ENCODE assay signal across 11 cellular contexts in the genomic region with DNA sequence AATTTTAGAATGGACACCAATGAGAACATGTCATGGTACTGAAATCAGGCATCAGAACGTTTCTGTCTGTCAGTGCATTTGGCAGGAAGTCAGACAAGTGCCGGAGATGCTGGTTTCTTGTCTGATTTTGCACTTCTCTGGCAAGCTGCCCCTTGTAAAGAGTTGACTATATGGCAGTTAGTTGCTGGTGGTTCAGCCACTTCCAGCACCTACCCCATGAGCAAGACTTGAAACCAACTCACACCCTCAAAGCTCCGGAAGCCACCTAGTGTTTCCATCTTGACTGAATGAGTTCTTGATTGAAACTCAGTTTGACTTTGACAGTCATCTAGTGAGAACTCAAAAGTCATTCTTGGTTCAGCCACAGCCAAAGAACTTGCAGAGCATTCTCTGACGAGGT.
DNase-seq lines count a peak whose midpoint lies in the region; ATAC-seq and TF ChIP-seq lines count a peak whose summit lies in the region.
"Had no signal": no experiment of that assay in that cellular context is flagged by ENCODE, and none has a peak within 500 bp of the region (broad histone marks: within the 10 kb centered on the region; RNA-seq: fewer than 3 reads in every experiment).

No MANE protein-coding gene starts in this region.

- no peaks in the 10 kb centered on the region for H3K27me3 Mint-ChIP-seq in T-helper 17 cell

- TF ChIP-seq CTCF in left lung (IDR thresholded peaks at IDR 0.05), result no peak
- no peak for TF ChIP-seq CTCF in Peyer's patch (IDR thresholded peaks at IDR 0.05)

- no peaks in the 10 kb centered on the region for H3K4me1 ChIP-seq in left lung
- no peaks in the 10 kb centered on the region for H3K4me1 ChIP-seq in Peyer's patch

- H3K4me3 ChIP-seq in left lung (no peak overlapping the region), Peyer's patch (no peak overlapping the region)

- ATAC-seq in T-helper 17 cell, result peak; percentile 81
- no peak for ATAC-seq in left lung
- ATAC-seq in HG02981 (IDR thresholded peaks at IDR 0.05; ENCODE audit: unreplicated experiment), result no peak
- ATAC-seq: left lobe of liver had no signal

- TF ChIP-seq POLR2A in Peyer's patch (IDR thresholded peaks at IDR 0.05), result no peak

- intact Hi-C loops in left lung (cut with DNase I), result loop anchor here in 1 of 2 donors (10.0 kb wide), 1 partner anchor 81 kb away; no protein-coding TSS in a partner anchor

- H3K4me3 Mint-ChIP-seq in T-helper 17 cell, result peak overlapping the region; percentile 50

- H3K4me1 Mint-ChIP-seq in T-helper 17 cell, result peaks cover 12% of the 10 kb centered on the region

- DNase-seq in T-helper 17 cell (no peak), substantia nigra (lab: John Stamatoyannopoulos, UW) (no peak), left lung (no peak), Peyer's patch (no peak)
- peak; percentile 26 for DNase-seq in activated T-cell treated with anti-CD3 and anti-CD28 coated beads, Interleukin-2, amount 50 U/mL, for 1 hour
- peak; percentile 36 to 47 for DNase-seq in stimulated activated CD4-positive, alpha-beta T cell treated with anti-CD3 and anti-CD28 coated beads, Interleukin-12 subunit alpha, Interleukin-12 subunit beta, amount 100 ng/mL, for 24 hours (ENCODE audit: low read depth in 2 of 2)
- DNase-seq: DMS53, Kasumi-1 had no signal

- peak overlapping the region; percentile 34 for H3K27ac Mint-ChIP-seq in T-helper 17 cell

- H3K27ac ChIP-seq in substantia nigra (ENCODE audit: low read depth, low read length, poor library complexity, severe bottlenecking), result peak overlapping the region; percentile 89
- H3K27ac ChIP-seq in left lung, result no peak overlapping the region
- no peak overlapping the region for H3K27ac ChIP-seq in Peyer's patch
- H3K27ac ChIP-seq: RWPE1 had no signal

- no peaks in the 10 kb centered on the region for H3K9me3 ChIP-seq in T-helper 17 cell (ENCODE audit: control insufficient read depth, low read length, poor library complexity, severe bottlenecking)
- H3K9me3 ChIP-seq in left lung, result no peaks in the 10 kb centered on the region
- H3K9me3 ChIP-seq in Peyer's patch, result no peaks in the 10 kb centered on the region

- peaks cover 0 to 27% of the 10 kb centered on the region in 2 donors for H3K36me3 ChIP-seq in left lung
- peaks cover 0 to 30% (median 0%) of the 10 kb centered on the region in 3 donors for H3K36me3 ChIP-seq in Peyer's patch

- no peaks in the 10 kb centered on the region for H3K27me3 ChIP-seq in left lung
- no peaks in the 10 kb centered on the region for H3K27me3 ChIP-seq in Peyer's patch

- H3K36me3 Mint-ChIP-seq in T-helper 17 cell (ENCODE audit: low read depth), result no peaks in the 10 kb centered on the region

Comparison
In these comparisons a context has a peak if more than half of its experiments do, and no peak if none do; other contexts are left out.
1. DNase-seq: peak in activated T-cell treated with anti-CD3 and anti-CD28 coated beads, Interleukin-2, amount 50 U/mL, for 1 hour (single experiment) and stimulated activated CD4-positive, alpha-beta T cell treated with anti-CD3 and anti-CD28 coated beads, Interleukin-12 subunit alpha, Interleukin-12 subunit beta, amount 100 ng/mL, for 24 hours (2 of 2); none in T-helper 17 cell (0 of 3), substantia nigra (0 of 49), left lung (0 of 2) and Peyer's patch (0 of 3).